ENCODE assay signal across 8 cellular contexts in genomic region chrX:64093761-64094160, GRCh38.
DNase-seq lines count a peak whose midpoint lies in the region; ATAC-seq, FAIRE-seq and TF ChIP-seq lines count a peak whose summit lies in the region.

No MANE protein-coding gene starts in this region.

- H3K27me3 ChIP-seq in left ventricle myocardium inferior (ENCODE audit: low read depth): no peaks in the 10 kb centered on the region

- no peaks in the 10 kb centered on the region for H3K4me1 ChIP-seq in left ventricle myocardium inferior

- H3K36me3 ChIP-seq in left ventricle myocardium inferior: no peaks in the 10 kb centered on the region

- DNase-seq in left ventricle myocardium inferior (no peak), cardiac septum (ENCODE audit: low spot score) (no peak), SK-MEL-5 (ENCODE audit: low read depth, low spot score) (peak; percentile 51), NCI-H2171 (lab: John Stamatoyannopoulos, UW) (no peak)
- DNase-seq in stimulated activated CD8-positive, alpha-beta memory T cell treated with anti-CD3 and anti-CD28 coated beads, Interleukin-4, amount 100 ng/mL, for 48 hours: no peak

- H3K9me3 ChIP-seq in left ventricle myocardium inferior (replicated peaks): peaks cover 6% of the 10 kb centered on the region

- ATAC-seq in HG03135 (IDR thresholded peaks at IDR 0.05; ENCODE audit: unreplicated experiment): no peak
- no peak for ATAC-seq in HG03039 (IDR thresholded peaks at IDR 0.05; ENCODE audit: unreplicated experiment)

- intact Hi-C loops in left ventricle myocardium inferior (cut with micrococcal nuclease): no loop called here
- intact Hi-C loops in cardiac septum (cut with DNase I): no loop called here

- H3K4me3 ChIP-seq in left ventricle myocardium inferior: no peak overlapping the region

- FAIRE-seq in islet of Langerhans (lab: Jason Lieb, UNC): peak; percentile 60

- peak; percentile 54 for TF ChIP-seq CTCF in left ventricle myocardium inferior (IDR thresholded peaks at IDR 0.05; ENCODE audit: borderline replicate concordance)

- no peak overlapping the region for H3K27ac ChIP-seq in left ventricle myocardium inferior (replicated peaks)

- in situ Hi-C loops in SK-MEL-5 (cut with HindIII; ENCODE audit: low pct_unique_long_range_greater_than_20kb, low sequenced_read_pairs): no loop called here
